ENCODE assay signal across 18 cellular contexts in the genomic region with DNA sequence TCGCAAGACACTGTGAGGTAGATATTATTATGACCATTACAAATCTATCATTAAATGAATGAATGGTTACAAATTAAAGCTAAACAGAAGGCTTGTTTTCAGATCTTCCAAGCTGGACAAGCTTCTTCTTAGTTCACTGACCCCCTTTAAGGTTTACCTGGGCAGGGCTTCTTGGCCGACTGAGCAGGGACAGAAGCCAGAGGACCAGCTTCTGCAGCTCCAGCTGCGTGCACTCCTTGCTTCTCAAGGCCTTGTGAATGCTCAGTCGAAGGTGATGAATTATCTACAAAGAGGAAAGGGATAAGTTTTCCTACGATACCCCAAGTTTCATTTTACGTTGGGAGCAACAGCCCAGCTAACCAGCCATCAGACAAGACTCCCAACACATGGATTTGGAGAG. TPM values are rescaled to one million over a fixed set of nuclear protein-coding genes. Genes with fewer than 3 reads are reported as not detected.
"Had no signal": no experiment of that assay in that cellular context is flagged by ENCODE, and none has a peak within 500 bp of the region (broad histone marks: within the 10 kb centered on the region; RNA-seq: fewer than 3 reads in every experiment).

No MANE protein-coding gene starts in this region.

- H3K9me3 Mint-ChIP-seq: IgD-negative memory B cell had no signal

- H3K9ac ChIP-seq: SK-N-SH had no signal

- DNase-seq: KBM-7, MV-4-11, NCI-H1048, NCI-H1105, NCI-H1417, NCI-H1436 treated with DMSO at 0.1 percent for 48 hours, NCI-H1694, NCI-H187 treated with DMSO at 0.1 percent for 48 hours, NCI-H2029 treated with DMSO at 0.1 percent for 48 hours, NCI-H2171 treated with DMSO at 0.1 percent for 48 hours, NCI-H2227 treated with DMSO at 0.1 percent for 48 hours, NCI-H524, NCI-H526 treated with DMSO at 0.1 percent for 48 hours, NCI-H748 treated with DMSO at 0.1 percent for 48 hours, SHP77, SK-N-SH had no signal

- H3K4me2 ChIP-seq: SK-N-SH had no signal

- H3K27me3 Mint-ChIP-seq: IgD-negative memory B cell had no signal

- H3K4me1 Mint-ChIP-seq: IgD-negative memory B cell had no signal

- H3K27ac ChIP-seq: RWPE1 had no signal

- H3K4me3 Mint-ChIP-seq: IgD-negative memory B cell had no signal

- H3K27ac Mint-ChIP-seq: IgD-negative memory B cell had no signal

- H3K9me3 ChIP-seq: SK-N-SH had no signal

RNA-seq across cellular contexts. Expression of gene KIAA1549, which starts 45.4 kb away (rescaled TPM):
- polyA plus RNA-seq: IgD-negative memory B cell had no signal
